21 cellular contexts compared by ENCODE assay signal in genomic region chr12:46271846-46272245, GRCh38. TPM values are rescaled to one million over a fixed set of nuclear protein-coding genes. Genes with fewer than 3 reads are reported as not detected.
A peak's percentile ranks its signal among the peaks of the same experiment; 100 is the strongest.
DNase-seq lines count a peak whose midpoint lies in the region; ATAC-seq and TF ChIP-seq lines count a peak whose summit lies in the region.
"Had no signal": no experiment of that assay in that cellular context is flagged by ENCODE, and none has a peak within 500 bp of the region (broad histone marks: within the 10 kb centered on the region; RNA-seq: fewer than 3 reads in every experiment).

No MANE protein-coding gene starts in this region.

- no peak overlapping the region for H3K27ac ChIP-seq in SK-N-SH (ENCODE audit: low read depth in 2 of 2, low read length in 1 of 2)

- peaks cover 0 to 5% of the 10 kb centered on the region in 2 experiments; a peak in 1 of 4 replicates for H3K4me1 ChIP-seq in SK-N-SH (ENCODE audit: control insufficient read depth in 1 of 2, insufficient read depth in 2 of 2, low read depth in 1 of 2, low read length in 1 of 2)

- no peaks in the 10 kb centered on the region for H3K36me3 ChIP-seq in SK-N-SH (replicated peaks in 1 of 2; ENCODE audit: control insufficient read depth in 1 of 2, insufficient read depth in 2 of 2, low read length in 1 of 2)

- H3K9me3 ChIP-seq in SK-N-SH, result no peaks in the 10 kb centered on the region

- ATAC-seq in central memory CD8-positive, alpha-beta T cell (replicated peaks; ENCODE audit: extremely low read depth, poor library complexity, severe bottlenecking), result no peak
- no peak for ATAC-seq in stimulated activated effector memory CD8-positive, alpha-beta T cell treated with anti-CD3 and anti-CD28 coated beads, Interleukin-12 subunit alpha, Interleukin-12 subunit beta, amount 100 ng/mL, for 72 hours
- no peak for ATAC-seq in GM21737 (IDR thresholded peaks at IDR 0.05; ENCODE audit: unreplicated experiment)
- ATAC-seq: Right ventricle myocardium inferior had no signal

- DNase-seq in activated naive CD8-positive, alpha-beta T cell treated with anti-CD3 and anti-CD28 coated beads for 36 hours, result no peak
- DNase-seq in NCI-H524 treated with DMSO at 0.1 percent for 48 hours (lab: John Stamatoyannopoulos, UW), result peak; percentile 43
- DNase-seq in central memory CD8-positive, alpha-beta T cell (ENCODE audit: low spot score in 2 of 2), result no peak
- no peak for DNase-seq in stimulated activated effector memory CD8-positive, alpha-beta T cell treated with anti-CD3 and anti-CD28 coated beads, Interleukin-12 subunit alpha, Interleukin-12 subunit beta, amount 100 ng/mL, for 72 hours (ENCODE audit: low spot score in 2 of 2)
- no peak for DNase-seq in SK-N-SH
- DNase-seq in activated CD4-positive, alpha-beta T cell treated with anti-CD3 and anti-CD28 coated beads, Interleukin-2, amount 50 U/mL, for 48 hours, result no peak
- DNase-seq: COR-L47, DMS153, H9, KBM-7, MM.1S, NCI-H1048, NCI-H1417 treated with DMSO at 0.1 percent for 48 hours, NCI-H187 treated with DMSO at 0.1 percent for 48 hours, NCI-H2227 treated with DMSO at 0.1 percent for 48 hours, NCI-H510A, OCI-M1 had no signal

- H3K36me3 Mint-ChIP-seq in activated naive CD8-positive, alpha-beta T cell, result peaks cover 10% of the 10 kb centered on the region
- peaks cover 32% of the 10 kb centered on the region for H3K36me3 Mint-ChIP-seq in activated naive CD8-positive, alpha-beta T cell treated with anti-CD3 and anti-CD28 coated beads for 36 hours
- peaks cover 13% of the 10 kb centered on the region for H3K36me3 Mint-ChIP-seq in central memory CD8-positive, alpha-beta T cell (ENCODE audit: insufficient read depth)
- H3K36me3 Mint-ChIP-seq in stimulated activated effector memory CD8-positive, alpha-beta T cell treated with anti-CD3 and anti-CD28 coated beads, Interleukin-12 subunit alpha, Interleukin-12 subunit beta, amount 100 ng/mL, for 72 hours, result peaks cover 5% of the 10 kb centered on the region

- CTCF ChIA-PET in SK-N-SH (lab: Yijun Ruan, JAX), result interaction anchor here (0.9 to 5.5 kb wide), 3 partner anchors 29 to 282 kb away, joined by 3 to 28 read pairs (median 3); no protein-coding TSS in a partner anchor

- H3K27me3 ChIP-seq in SK-N-SH (ENCODE audit: insufficient read depth), result no peaks in the 10 kb centered on the region

- H3K79me2 ChIP-seq in SK-N-SH (ENCODE audit: insufficient read depth), result peaks cover 16% of the 10 kb centered on the region

- peaks cover 45% of the 10 kb centered on the region for H3K4me1 Mint-ChIP-seq in activated naive CD8-positive, alpha-beta T cell (ENCODE audit: low read depth)
- H3K4me1 Mint-ChIP-seq in activated naive CD8-positive, alpha-beta T cell treated with anti-CD3 and anti-CD28 coated beads for 36 hours, result peaks cover 40% of the 10 kb centered on the region
- H3K4me1 Mint-ChIP-seq in central memory CD8-positive, alpha-beta T cell, result peaks cover 11% of the 10 kb centered on the region
- H3K4me1 Mint-ChIP-seq in stimulated activated effector memory CD8-positive, alpha-beta T cell treated with anti-CD3 and anti-CD28 coated beads, Interleukin-12 subunit alpha, Interleukin-12 subunit beta, amount 100 ng/mL, for 72 hours, result peaks cover 7% of the 10 kb centered on the region

- POLR2A ChIA-PET in SK-N-SH (lab: Yijun Ruan, JAX), result no interaction called here

- H3K9ac ChIP-seq in SK-N-SH, result no peak overlapping the region

- no peak overlapping the region for H3K27ac Mint-ChIP-seq in activated naive CD8-positive, alpha-beta T cell
- H3K27ac Mint-ChIP-seq in activated naive CD8-positive, alpha-beta T cell treated with anti-CD3 and anti-CD28 coated beads for 36 hours, result no peak overlapping the region
- H3K27ac Mint-ChIP-seq in central memory CD8-positive, alpha-beta T cell (ENCODE audit: low read depth), result peak overlapping the region; percentile 55
- H3K27ac Mint-ChIP-seq in stimulated activated effector memory CD8-positive, alpha-beta T cell treated with anti-CD3 and anti-CD28 coated beads, Interleukin-12 subunit alpha, Interleukin-12 subunit beta, amount 100 ng/mL, for 72 hours, result peak overlapping the region; percentile 8
- H3K27ac Mint-ChIP-seq: CD14-positive monocyte, H9 had no signal

- H3K4me3 Mint-ChIP-seq in activated naive CD8-positive, alpha-beta T cell, result peak overlapping the region; percentile 38
- H3K4me3 Mint-ChIP-seq in activated naive CD8-positive, alpha-beta T cell treated with anti-CD3 and anti-CD28 coated beads for 36 hours, result no peak overlapping the region
- H3K4me3 Mint-ChIP-seq in central memory CD8-positive, alpha-beta T cell, result no peak overlapping the region
- H3K4me3 Mint-ChIP-seq in stimulated activated effector memory CD8-positive, alpha-beta T cell treated with anti-CD3 and anti-CD28 coated beads, Interleukin-12 subunit alpha, Interleukin-12 subunit beta, amount 100 ng/mL, for 72 hours, result no peak overlapping the region
- H3K4me3 Mint-ChIP-seq: CD14-positive monocyte, H9 had no signal

- TF ChIP-seq EP300 in SK-N-SH (IDR thresholded peaks at IDR 0.05; ENCODE audit: borderline replicate concordance in 1 of 2, low read depth in 1 of 2, low read length in 1 of 2), result no peak

- WGBS in SK-N-SH (ENCODE audit: low lambda C conversion rate), result 100% methylated on average over 2 of the region's 2 CpGs

- no peaks in the 10 kb centered on the region for H3K27me3 Mint-ChIP-seq in activated naive CD8-positive, alpha-beta T cell
- peaks cover 10% of the 10 kb centered on the region for H3K27me3 Mint-ChIP-seq in activated naive CD8-positive, alpha-beta T cell treated with anti-CD3 and anti-CD28 coated beads for 36 hours
- H3K27me3 Mint-ChIP-seq in central memory CD8-positive, alpha-beta T cell, result no peaks in the 10 kb centered on the region

- no peak for TF ChIP-seq RAD21 in SK-N-SH (IDR thresholded peaks at IDR 0.05; ENCODE audit: low read length)

- H4K20me1 ChIP-seq in SK-N-SH (ENCODE audit: insufficient read depth), result no peaks in the 10 kb centered on the region

- no peak overlapping the region for H3K4me2 ChIP-seq in SK-N-SH

- no peaks in the 10 kb centered on the region for H3K9me2 ChIP-seq in SK-N-SH

- no peaks in the 10 kb centered on the region for H3K9me3 Mint-ChIP-seq in activated naive CD8-positive, alpha-beta T cell (ENCODE audit: low read depth)
- H3K9me3 Mint-ChIP-seq in activated naive CD8-positive, alpha-beta T cell treated with anti-CD3 and anti-CD28 coated beads for 36 hours, result peaks cover 4% of the 10 kb centered on the region
- no peaks in the 10 kb centered on the region for H3K9me3 Mint-ChIP-seq in central memory CD8-positive, alpha-beta T cell
- no peaks in the 10 kb centered on the region for H3K9me3 Mint-ChIP-seq in stimulated activated effector memory CD8-positive, alpha-beta T cell treated with anti-CD3 and anti-CD28 coated beads, Interleukin-12 subunit alpha, Interleukin-12 subunit beta, amount 100 ng/mL, for 72 hours
- H3K9me3 Mint-ChIP-seq: H9 had no signal

- H2AFZ ChIP-seq in SK-N-SH (ENCODE audit: low read depth), result no peak overlapping the region

- no peak overlapping the region for H3K4me3 ChIP-seq in SK-N-SH (ENCODE audit: low read depth in 2 of 2, low read length in 1 of 2)

- TF ChIP-seq CTCF in SK-N-SH (IDR thresholded peaks at IDR 0.05), result no peak

- peaks cover 7% of the 10 kb centered on the region for H3F3A ChIP-seq in SK-N-SH (replicated peaks; ENCODE audit: insufficient read depth)

TF ChIP-seq in SK-N-SH, 30 proteins besides CTCF, POLR2A, EP300 and RAD21 (continues in another document):
- TF ChIP-seq, protein P1, sequence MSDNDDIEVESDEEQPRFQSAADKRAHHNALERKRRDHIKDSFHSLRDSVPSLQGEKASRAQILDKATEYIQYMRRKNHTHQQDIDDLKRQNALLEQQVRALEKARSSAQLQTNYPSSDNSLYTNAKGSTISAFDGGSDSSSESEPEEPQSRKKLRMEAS (IDR thresholded peaks at IDR 0.05; ENCODE audit: low read depth), result no peak
- TF ChIP-seq RFX5 (IDR thresholded peaks at IDR 0.05; ENCODE audit: low read length), result no peak
- TF ChIP-seq TCF12 (IDR thresholded peaks at IDR 0.05), result no peak
- TF ChIP-seq MEF2A (IDR thresholded peaks at IDR 0.05; ENCODE audit: borderline replicate concordance, low read depth), result no peak
- no peak for TF ChIP-seq NFIC (IDR thresholded peaks at IDR 0.05; ENCODE audit: borderline replicate concordance)
- TF ChIP-seq EZH2phosphoT487 (IDR thresholded peaks at IDR 0.05; ENCODE audit: borderline replicate concordance, low read depth), result no peak
- TF ChIP-seq FOSL2 (IDR thresholded peaks at IDR 0.05; ENCODE audit: borderline replicate concordance, low read depth), result no peak
- TF ChIP-seq REST (IDR thresholded peaks at IDR 0.05; ENCODE audit: low read depth, low read length), result no peak
- TF ChIP-seq FOXJ3 (CRISPR knock-in tag; IDR thresholded peaks at IDR 0.05), result no peak
- TF ChIP-seq TAF1 (IDR thresholded peaks at IDR 0.05; ENCODE audit: borderline replicate concordance, low read depth, low read length), result no peak

RNA-seq across cellular contexts. Expression of gene SLC38A1, which starts 3.0 kb away (rescaled TPM):
- 100 to 1,000 TPM; 255 to 260 TPM for total RNA-seq in activated naive CD8-positive, alpha-beta T cell treated with anti-CD3 and anti-CD28 coated beads for 36 hours
- 20.7 and 27.7 TPM in 2 replicates for polyA plus RNA-seq in SK-N-SH (2012; rRNA removed)
- polyA plus RNA-seq in SK-N-SH (2012; cell fraction: cytosol; rRNA removed), result 27.8 and 28.3 TPM in 2 replicates
- 13.0 and 26.5 TPM in 2 replicates for polyA plus RNA-seq in SK-N-SH (2012; cell fraction: nucleus; rRNA removed)

Comparison
In these comparisons a context has a peak if more than half of its experiments do, and no peak if none do; other contexts are left out.
1. H3K27ac Mint-ChIP-seq: peak in central memory CD8-positive, alpha-beta T cell (single experiment) and stimulated activated effector memory CD8-positive, alpha-beta T cell treated with anti-CD3 and anti-CD28 coated beads, Interleukin-12 subunit alpha, Interleukin-12 subunit beta, amount 100 ng/mL, for 72 hours (single experiment); none in activated naive CD8-positive, alpha-beta T cell (single experiment) and activated naive CD8-positive, alpha-beta T cell treated with anti-CD3 and anti-CD28 coated beads for 36 hours (single experiment).